In the genomic region with DNA sequence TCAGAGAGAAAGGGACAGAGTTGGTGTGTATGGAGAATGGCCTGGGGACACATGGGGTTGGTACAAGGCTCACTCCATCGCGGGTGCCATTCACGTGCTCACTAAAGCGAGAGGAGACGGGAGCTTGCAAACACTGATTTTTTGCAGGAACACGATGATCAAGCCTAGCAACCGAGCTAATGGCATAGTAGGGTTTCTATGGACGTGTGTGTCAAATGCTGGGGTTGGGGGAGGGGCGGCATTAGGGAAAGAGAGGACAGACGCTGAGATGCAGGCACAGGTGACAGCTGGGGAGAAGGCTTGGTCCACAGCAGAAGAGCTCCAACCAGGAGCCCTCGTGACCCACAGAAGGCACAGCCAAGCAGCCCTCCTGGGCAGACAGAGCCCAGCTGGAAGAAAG, we compare ENCODE assay signal across 31 cellular contexts. TPM values are rescaled to one million over a fixed set of nuclear protein-coding genes. Genes with fewer than 3 reads are reported as not detected.
A peak's percentile ranks its signal among the peaks of the same experiment; 100 is the strongest.
DNase-seq lines count a peak whose midpoint lies in the region; ATAC-seq and TF ChIP-seq lines count a peak whose summit lies in the region.
"Had no signal": no experiment of that assay in that cellular context is flagged by ENCODE, and none has a peak within 500 bp of the region (broad histone marks: within the 10 kb centered on the region; RNA-seq: fewer than 3 reads in every experiment).

No MANE protein-coding gene starts in this region.

- H3K27me3 Mint-ChIP-seq in H9 (ENCODE audit: low read depth), result peaks cover 2% of the 10 kb centered on the region; the same call in 1 of the 2 replicates
- H3K27me3 Mint-ChIP-seq in progenitor cell of endocrine pancreas, result no peaks in the 10 kb centered on the region
- H3K27me3 Mint-ChIP-seq: activated CD4-positive, alpha-beta T cell treated with anti-CD3 and anti-CD28 coated beads for 36 hours; activated naive CD8-positive, alpha-beta T cell; B cell; CD4-positive, alpha-beta memory T cell; IgD-negative memory B cell; naive B cell; stimulated activated naive CD8-positive, alpha-beta T cell treated with anti-CD3 and anti-CD28 coated beads, Interleukin-15, Interleukin-2, amounts not matched to agents 100 ng/mL and 50 ng/mL, for 24 hours had no signal

- no peaks in the 10 kb centered on the region for H3K23me2 ChIP-seq in H9 (ENCODE audit: insufficient read length, low read depth, low read length, poor library complexity, severe bottlenecking)

- H3K56ac ChIP-seq in H9 (ENCODE audit: insufficient read length, low read depth, low read length), result no peak overlapping the region

- H3K36me3 Mint-ChIP-seq in H9 (ENCODE audit: insufficient read depth in 1 of 3, low read depth in 3 of 3) (peaks cover 3 to 27% (median 20%) of the 10 kb centered on the region in 3 experiments), progenitor cell of endocrine pancreas (ENCODE audit: insufficient read depth) (peaks cover 8% of the 10 kb centered on the region)
- H3K36me3 Mint-ChIP-seq: naive B cell had no signal

- no peaks in the 10 kb centered on the region for H3K79me1 ChIP-seq in H9 (ENCODE audit: insufficient read depth, low read depth, low read length, poor library complexity, severe bottlenecking)

- H2BK20ac ChIP-seq in H9 (ENCODE audit: low read depth, low read length, poor library complexity, severe bottlenecking), result no peak overlapping the region

- H3K9me3 Mint-ChIP-seq in H9, result no peaks in the 10 kb centered on the region
- no peaks in the 10 kb centered on the region for H3K9me3 Mint-ChIP-seq in progenitor cell of endocrine pancreas (ENCODE audit: low read depth)
- H3K9me3 Mint-ChIP-seq: CD4-positive, alpha-beta memory T cell; IgD-negative memory B cell; mesothelial cell of epicardium; naive B cell; stimulated activated naive CD8-positive, alpha-beta T cell treated with anti-CD3 and anti-CD28 coated beads, Interleukin-15, Interleukin-2, amounts not matched to agents 100 ng/mL and 50 ng/mL, for 24 hours; T-helper 2 cell treated with Interferon-gamma antibody and Interleukin-4, amounts not matched to agents 5 μg/mL and 100 μg/mL, for 36 hours had no signal

- no peak overlapping the region for H3K4me3 Mint-ChIP-seq in H9
- H3K4me3 Mint-ChIP-seq in progenitor cell of endocrine pancreas (ENCODE audit: low read depth), result no peak overlapping the region
- H3K4me3 Mint-ChIP-seq: activated CD4-positive, alpha-beta T cell treated with anti-CD3 and anti-CD28 coated beads for 36 hours; activated naive CD8-positive, alpha-beta T cell; B cell; CD4-positive, alpha-beta memory T cell; IgD-negative memory B cell; mesothelial cell of epicardium; stimulated activated naive CD8-positive, alpha-beta T cell treated with anti-CD3 and anti-CD28 coated beads, Interleukin-15, Interleukin-2, amounts not matched to agents 100 ng/mL and 50 ng/mL, for 24 hours; T-helper 2 cell treated with Interferon-gamma antibody and Interleukin-4, amounts not matched to agents 5 μg/mL and 100 μg/mL, for 36 hours had no signal

- no peak overlapping the region for H4K8ac ChIP-seq in H9 (replicated peaks; ENCODE audit: insufficient read length, low read depth, low read length)

- no peak overlapping the region for H2BK5ac ChIP-seq in H9 (ENCODE audit: insufficient read length, low read length)

- H3K18ac ChIP-seq in H9 (ENCODE audit: insufficient read length, low read depth, low read length), result no peak overlapping the region

- no peak overlapping the region for H3T11ph ChIP-seq in H9 (ENCODE audit: low read length)

- H3K14ac ChIP-seq in H9 (ENCODE audit: insufficient read depth, low read length), result peak overlapping the region; percentile 31; the same call in 1 of the 2 replicates

- DNase-seq in H9, result no peak
- no peak for DNase-seq in RWPE1 (ENCODE audit: low spot score)
- DNase-seq in progenitor cell of endocrine pancreas (ENCODE audit: low spot score, unreplicated experiment), result no peak
- DNase-seq in right cardiac atrium, result no peak
- DNase-seq in activated effector memory CD4-positive, alpha-beta T cell treated with Interleukin-2 at 50 U/mL for 16 hours, result no peak
- DNase-seq: activated CD4-positive, alpha-beta T cell treated with anti-CD3 and anti-CD28 coated beads for 36 hours; activated CD8-positive, alpha-beta memory T cell treated with anti-CD3 and anti-CD28 coated beads for 24 hours; activated T-cell treated with anti-CD3 and anti-CD28 coated beads for 4 hours; CD4-positive, alpha-beta memory T cell; effector memory CD4-positive, alpha-beta T cell; heart left ventricle; islet precursor cell; naive B cell; NCI-H146; NCI-H2107; NCI-H510A; NK-92 treated with Interleukin-12 subunit alpha and Interleukin-12 subunit beta, amount 100 ng/mL, for 24 hours; PC-9; Right ventricle myocardium superior; testis had no signal

- peak; percentile 17 for ATAC-seq in esophagus mucosa
- no peak for ATAC-seq in GM19395 (IDR thresholded peaks at IDR 0.05; ENCODE audit: unreplicated experiment)
- no peak for ATAC-seq in right cardiac atrium
- ATAC-seq: heart left ventricle had no signal

- no peaks in the 10 kb centered on the region for H3K79me2 ChIP-seq in H9 (ENCODE audit: insufficient read depth, low read length)

- H3K9me3 ChIP-seq in H9 (ENCODE audit: control insufficient read depth, low read depth, low read length), result no peaks in the 10 kb centered on the region
- H3K9me3 ChIP-seq in right cardiac atrium (ENCODE audit: control insufficient read depth, low read length), result no peaks in the 10 kb centered on the region
- H3K9me3 ChIP-seq: heart left ventricle, testis had no signal

- H3K27ac ChIP-seq in H9 (ENCODE audit: insufficient read length, low read depth, low read length) (no peak overlapping the region), RWPE1 (peak overlapping the region; percentile 86), right cardiac atrium (ENCODE audit: low read length) (no peak overlapping the region)
- H3K27ac ChIP-seq: cardiac muscle cell, coronary artery, heart left ventricle, PC-9, testis had no signal

- no peak overlapping the region for H2AK5ac ChIP-seq in H9 (ENCODE audit: insufficient read length, low read length)

- no CpG with 5 or more reads among the region's 11 CpGs for WGBS in H9 (ENCODE audit: extremely low coverage, insufficient read length, low lambda C conversion rate)
- WGBS in right cardiac atrium, result 85% methylated on average over 11 of the region's 11 CpGs

- peaks cover 11 to 13% of the 10 kb centered on the region in 2 experiments for H3K4me1 Mint-ChIP-seq in H9
- H3K4me1 Mint-ChIP-seq in progenitor cell of endocrine pancreas (ENCODE audit: low read depth), result peaks cover 26% of the 10 kb centered on the region
- H3K4me1 Mint-ChIP-seq: B cell, IgD-negative memory B cell, mesothelial cell of epicardium, naive B cell had no signal

- no peak overlapping the region for H3K4me2 ChIP-seq in H9 (ENCODE audit: insufficient read depth, insufficient read length, low read length)
- H3K4me2 ChIP-seq: PC-9, smooth muscle cell had no signal

- H4K91ac ChIP-seq in H9 (ENCODE audit: insufficient read length, low read depth, low read length), result no peak overlapping the region

- POLR2A ChIA-PET in RWPE1 (lab: Yijun Ruan, JAX; ENCODE audit: low non-redundant PET), result no interaction called here

- H2AFZ ChIP-seq in H9 (ENCODE audit: low read length), result no peak overlapping the region
- H2AFZ ChIP-seq: PC-9 had no signal

- H3K27me3 ChIP-seq in H9 (ENCODE audit: insufficient read depth, low read length), result no peaks in the 10 kb centered on the region
- H3K27me3 ChIP-seq in right cardiac atrium (ENCODE audit: control insufficient read depth, insufficient read depth), result no peaks in the 10 kb centered on the region
- H3K27me3 ChIP-seq: cardiac muscle cell, heart left ventricle, testis had no signal

- no peak overlapping the region for H3K4me3 ChIP-seq in right cardiac atrium (ENCODE audit: low read length)
- H3K4me3 ChIP-seq: cardiac muscle cell, coronary artery, heart left ventricle, PC-9, smooth muscle cell, testis had no signal

- no peak overlapping the region for H2BK12ac ChIP-seq in H9 (ENCODE audit: insufficient read length, low read depth, low read length)

- H4K20me1 ChIP-seq in H9 (ENCODE audit: control insufficient read depth, insufficient read depth, insufficient read length), result no peaks in the 10 kb centered on the region

- intact Hi-C loops in right cardiac atrium (cut with DNase I), result loop anchor here in 1 of 4 donors (10.0 kb wide), 1 partner anchor 625 kb away; no protein-coding TSS in a partner anchor

- CTCF ChIA-PET in RWPE1 (lab: Yijun Ruan, JAX), result interaction anchor here (0.5 kb wide), 1 partner anchor 52 kb away, joined by 3 read pairs; no protein-coding TSS in a partner anchor

- H3K4me1 ChIP-seq in H9 (ENCODE audit: insufficient read depth, low read length) (peaks cover 3% of the 10 kb centered on the region; the same call in 1 of the 2 replicates), right cardiac atrium (ENCODE audit: control insufficient read depth, insufficient read depth, low read length) (no peaks in the 10 kb centered on the region)
- H3K4me1 ChIP-seq: heart left ventricle had no signal

- H2BK15ac ChIP-seq in H9 (ENCODE audit: low read depth, low read length), result no peak overlapping the region

- H3K9ac ChIP-seq in H9 (ENCODE audit: extremely low read depth, insufficient read length, low read length), result no peak overlapping the region

- no peak for TF ChIP-seq CTCF in H9 (conservative IDR thresholded peaks at IDR 0.05)
- TF ChIP-seq CTCF in RWPE1 (conservative IDR thresholded peaks at IDR 0.05; ENCODE audit: low read depth), result no peak
- no peak for TF ChIP-seq CTCF in progenitor cell of endocrine pancreas (IDR thresholded peaks at IDR 0.05; ENCODE audit: unreplicated experiment)

- no peak overlapping the region for H2BK120ac ChIP-seq in H9 (ENCODE audit: low read depth, low read length, poor library complexity, severe bottlenecking)

- peak overlapping the region in 1 of 3 experiments; percentile 9; a peak in 2 of 7 replicates for H3K27ac Mint-ChIP-seq in H9
- H3K27ac Mint-ChIP-seq in progenitor cell of endocrine pancreas, result peak overlapping the region; percentile 85
- H3K27ac Mint-ChIP-seq: activated CD4-positive, alpha-beta T cell treated with anti-CD3 and anti-CD28 coated beads for 36 hours; activated naive CD8-positive, alpha-beta T cell; B cell; IgD-negative memory B cell; mesothelial cell of epicardium had no signal

- H3K23ac ChIP-seq in H9 (ENCODE audit: insufficient read length, low read depth, low read length), result no peak overlapping the region

- H4K5ac ChIP-seq in H9 (ENCODE audit: insufficient read length, low read depth, low read length), result no peak overlapping the region

- no peak overlapping the region for H3K4ac ChIP-seq in H9 (ENCODE audit: low read depth, low read length)

RNA-seq across cellular contexts. Expression of gene RCC1L, which starts 33.9 kb away (rescaled TPM):
- total RNA-seq in H9 (2021) (54.1 and 56.0 TPM in 2 replicates), esophagus mucosa (27.7 TPM), progenitor cell of endocrine pancreas (41.1 and 43.9 TPM in 2 replicates), right cardiac atrium (10 to 100 TPM; 27.2 to 37.5 (median 33.9) TPM)
- 39.0 TPM for polyA plus RNA-seq in right cardiac atrium

RNA-seq across cellular contexts. Expression of gene GTF2IRD2B, which starts 52.7 kb away (rescaled TPM):
- total RNA-seq in H9 (2021) (13.7 and 15.4 TPM in 2 replicates), esophagus mucosa (19.0 TPM), progenitor cell of endocrine pancreas (57.5 and 65.5 TPM in 2 replicates), right cardiac atrium (10 to 100 TPM; 28.8 to 44.9 (median 34.1) TPM)
- polyA plus RNA-seq in right cardiac atrium, result 18.6 TPM
